In genomic region chr6:149897855-149898744, GRCh38 we compare ENCODE assay signal across 1 cellular context.
TF ChIP-seq lines count a peak whose summit lies in the region.

RAET1E (minus strand) TSS chr6:149898113; CDS start chr6:149890901, 7,212 bp downstream.

TF ChIP-seq in liver, 16 proteins besides CTCF, POLR2A, EP300 and RAD21 (continued from another document):
- no peak for TF ChIP-seq HNF4A (conservative IDR thresholded peaks at IDR 0.05)
- TF ChIP-seq EGR1 (IDR thresholded peaks at IDR 0.05; ENCODE audit: low read depth in 2 of 2) = no peak
- no peak for TF ChIP-seq FOXA1 (IDR thresholded peaks at IDR 0.05)
TF ChIP-seq in liver: peak in this region for 0.
